ENCODE assay signal across 1 cellular context in genomic region chr6:87583822-87584221, GRCh38.
A peak's percentile ranks its signal among the peaks of the same experiment; 100 is the strongest.
TF ChIP-seq lines count a peak whose summit lies in the region.

No MANE protein-coding gene starts in this region.

TF ChIP-seq in HepG2, 621 proteins besides CTCF, POLR2A, EP300 and RAD21 (continued from another document):
- TF ChIP-seq ZBTB49 (CRISPR knock-in tag; IDR thresholded peaks at IDR 0.05; ENCODE audit: borderline replicate concordance) (no peak), ZSCAN30 (CRISPR knock-in tag; IDR thresholded peaks at IDR 0.05) (no peak), ZNF644 (CRISPR knock-in tag; IDR thresholded peaks at IDR 0.05; ENCODE audit: low read depth) (peak; percentile 60), GTF3A (CRISPR knock-in tag; conservative IDR thresholded peaks at IDR 0.05) (no peak)
